In genomic region chr20:56373942-56374341, GRCh38 we compare ENCODE assay signal across 7 cellular contexts. TPM values are rescaled to one million over a fixed set of nuclear protein-coding genes. Genes with fewer than 3 reads are reported as not detected.
DNase-seq lines count a peak whose midpoint lies in the region; ATAC-seq and TF ChIP-seq lines count a peak whose summit lies in the region.

No MANE protein-coding gene starts in this region.

- intact Hi-C loops in colonic mucosa (cut with DNase I): no loop called here

- H3K4me3 ChIP-seq in astrocyte of the spinal cord (ENCODE audit: low read depth, low read length): no peak overlapping the region
- H3K4me3 ChIP-seq in colonic mucosa: no peak overlapping the region

- H3K9me3 Mint-ChIP-seq in natural killer cell treated with Interleukin-12 subunit alpha and Interleukin-12 subunit beta and Interleukin-15 and Interleukin-18, amount 100 ng/mL, for 72 hours: no peaks in the 10 kb centered on the region

- H3K36me3 Mint-ChIP-seq in natural killer cell treated with Interleukin-12 subunit alpha and Interleukin-12 subunit beta and Interleukin-15 and Interleukin-18, amount 100 ng/mL, for 72 hours: peaks cover 24% of the 10 kb centered on the region

- no peaks in the 10 kb centered on the region for H3K27me3 ChIP-seq in colonic mucosa

- no peak overlapping the region for H3K27ac ChIP-seq in colonic mucosa

- in situ Hi-C loops in astrocyte of the spinal cord (cut with HindIII; ENCODE audit: low sequenced_read_pairs): no loop called here

- peaks cover 14 to 15% of the 10 kb centered on the region in 2 donors for H3K4me1 Mint-ChIP-seq in natural killer cell treated with Interleukin-12 subunit alpha and Interleukin-12 subunit beta and Interleukin-15 and Interleukin-18, amount 100 ng/mL, for 72 hours (ENCODE audit: low read depth in 2 of 2)

- DNase-seq in astrocyte of the spinal cord (ENCODE audit: low read depth, low spot score) (peak; percentile 89), colonic mucosa (no peak), NCI-H1417 treated with DMSO at 0.1 percent for 48 hours (lab: John Stamatoyannopoulos, UW) (no peak)
- DNase-seq in natural killer cell treated with Interleukin-12 subunit alpha and Interleukin-12 subunit beta and Interleukin-15 and Interleukin-18, amount 100 ng/mL, for 72 hours (ENCODE audit: low spot score): no peak

- TF ChIP-seq CTCF in astrocyte of the spinal cord (IDR thresholded peaks at IDR 0.05; ENCODE audit: low read depth, low read length) (no peak), colonic mucosa (IDR thresholded peaks at IDR 0.05) (no peak)

- no peaks in the 10 kb centered on the region for H3K4me1 ChIP-seq in colonic mucosa

- H3K9me3 ChIP-seq in colonic mucosa: no peaks in the 10 kb centered on the region

- H3K9ac ChIP-seq in colonic mucosa (ENCODE audit: low read depth in 2 of 2, low read length in 2 of 2): no peak overlapping the region

- peak overlapping the region; percentile 15 to 57 for H3K27ac Mint-ChIP-seq in natural killer cell treated with Interleukin-12 subunit alpha and Interleukin-12 subunit beta and Interleukin-15 and Interleukin-18, amount 100 ng/mL, for 72 hours

- H3K27me3 Mint-ChIP-seq in natural killer cell treated with Interleukin-12 subunit alpha and Interleukin-12 subunit beta and Interleukin-15 and Interleukin-18, amount 100 ng/mL, for 72 hours: no peaks in the 10 kb centered on the region

- ATAC-seq in GM18498 (IDR thresholded peaks at IDR 0.05; ENCODE audit: unreplicated experiment) (peak; percentile 68), HG03575 (IDR thresholded peaks at IDR 0.05; ENCODE audit: extremely low read depth, insufficient number of reproducible peaks, low FRiP score, unreplicated experiment) (peak; percentile 42), GM19328 (IDR thresholded peaks at IDR 0.05; ENCODE audit: unreplicated experiment) (no peak)
- ATAC-seq in natural killer cell treated with Interleukin-12 subunit alpha and Interleukin-12 subunit beta and Interleukin-15 and Interleukin-18, amount 100 ng/mL, for 72 hours: peak; percentile 95 to 98

- H3K4me3 Mint-ChIP-seq in natural killer cell treated with Interleukin-12 subunit alpha and Interleukin-12 subunit beta and Interleukin-15 and Interleukin-18, amount 100 ng/mL, for 72 hours: no peak overlapping the region

- no peaks in the 10 kb centered on the region for H3K36me3 ChIP-seq in colonic mucosa

RNA-seq across cellular contexts. Expression of gene FAM210B, which starts 15.2 kb away (rescaled TPM):
- total RNA-seq in natural killer cell treated with Interleukin-12 subunit alpha and Interleukin-12 subunit beta and Interleukin-15 and Interleukin-18, amount 100 ng/mL, for 72 hours: 1 to 10 TPM; 1.8 to 3.0 TPM
- 10 to 100 TPM; 18.2 to 35.2 TPM for total RNA-seq in colonic mucosa

RNA-seq across cellular contexts. Expression of gene AURKA, which starts 18.1 kb away (rescaled TPM):
- 10 to 100 TPM; 45.1 to 80.8 TPM for total RNA-seq in natural killer cell treated with Interleukin-12 subunit alpha and Interleukin-12 subunit beta and Interleukin-15 and Interleukin-18, amount 100 ng/mL, for 72 hours
- 10 to 100 TPM; 25.6 to 62.4 TPM for total RNA-seq in colonic mucosa

RNA-seq across cellular contexts. Expression of gene CSTF1, which starts 18.5 kb away (rescaled TPM):
- 10 to 100 TPM; 39.6 to 40.1 TPM for total RNA-seq in natural killer cell treated with Interleukin-12 subunit alpha and Interleukin-12 subunit beta and Interleukin-15 and Interleukin-18, amount 100 ng/mL, for 72 hours
- 10 to 100 TPM; 24.2 to 32.0 TPM for total RNA-seq in colonic mucosa

RNA-seq across cellular contexts. Expression of gene CASS4, which starts 38.1 kb away (rescaled TPM):
- total RNA-seq in natural killer cell treated with Interleukin-12 subunit alpha and Interleukin-12 subunit beta and Interleukin-15 and Interleukin-18, amount 100 ng/mL, for 72 hours: 1 to 10 TPM; 1.3 to 4.1 TPM
- total RNA-seq in colonic mucosa: under 1 TPM; 0.17 to 0.98 TPM

Comparison
In these comparisons a context has a peak if more than half of its experiments do, and no peak if none do; other contexts are left out.
1. RNA of gene FAM210B, which starts 15.2 kb away (total RNA-seq): 18.2 to 35.2 TPM in colonic mucosa; 1.8 to 3.0 TPM in natural killer cell treated with Interleukin-12 subunit alpha and Interleukin-12 subunit beta and Interleukin-15 and Interleukin-18, amount 100 ng/mL, for 72 hours; every median in the first group is over 4 times any median in the second.